ENCODE assay signal across 8 cellular contexts in genomic region chr1:91885331-91885715, GRCh38. TPM values are rescaled to one million over a fixed set of nuclear protein-coding genes. Genes with fewer than 3 reads are reported as not detected.
DNase-seq lines count a peak whose midpoint lies in the region; ATAC-seq and TF ChIP-seq lines count a peak whose summit lies in the region.

No MANE protein-coding gene starts in this region.

- H3K79me2 ChIP-seq in GM23338 (replicated peaks; ENCODE audit: insufficient read depth) (no peaks in the 10 kb centered on the region), SU-DHL-6 (ENCODE audit: insufficient read depth, low read length) (no peaks in the 10 kb centered on the region)

- H3K27ac Mint-ChIP-seq in GM23338 (no peak overlapping the region), memory B cell (no peak overlapping the region)

- peaks cover 12% of the 10 kb centered on the region for H3K4me1 Mint-ChIP-seq in GM23338
- H3K4me1 Mint-ChIP-seq in memory B cell: peaks cover 12% of the 10 kb centered on the region

- peak overlapping the region; percentile 86 for H3K4me3 Mint-ChIP-seq in GM23338
- peak overlapping the region; percentile 86 for H3K4me3 Mint-ChIP-seq in memory B cell

- peak overlapping the region; percentile 97 for H3K4me2 ChIP-seq in GM23338
- H3K4me2 ChIP-seq in SU-DHL-6 (ENCODE audit: low read depth, low read length, poor library complexity, severe bottlenecking): peak overlapping the region; percentile 68

- H2AFZ ChIP-seq in GM23338 (peak overlapping the region; percentile 99), SU-DHL-6 (ENCODE audit: low read depth, low read length, severe bottlenecking) (peak overlapping the region; percentile 86)

- H3K4me1 ChIP-seq in GM23338 (ENCODE audit: insufficient read depth): no peaks in the 10 kb centered on the region
- peaks cover 12% of the 10 kb centered on the region for H3K4me1 ChIP-seq in thymus (ENCODE audit: control insufficient read depth, insufficient read depth, low read length)

- H3K9me3 ChIP-seq in SU-DHL-6 (ENCODE audit: insufficient read depth, low read length): no peaks in the 10 kb centered on the region
- H3K9me3 ChIP-seq in thymus (ENCODE audit: control insufficient read depth): no peaks in the 10 kb centered on the region

- H3K9me2 ChIP-seq in GM23338 (ENCODE audit: insufficient read depth) (no peaks in the 10 kb centered on the region), SU-DHL-6 (replicated peaks; ENCODE audit: insufficient read depth, low read length) (no peaks in the 10 kb centered on the region)

- no peaks in the 10 kb centered on the region for H3K36me3 ChIP-seq in GM23338 (ENCODE audit: insufficient read depth)
- H3K36me3 ChIP-seq in SU-DHL-6 (ENCODE audit: low read length): no peaks in the 10 kb centered on the region
- H3K36me3 ChIP-seq in thymus (ENCODE audit: control insufficient read depth, insufficient read depth): no peaks in the 10 kb centered on the region

- H3K27me3 ChIP-seq in GM23338 (ENCODE audit: insufficient read depth) (peaks cover 43% of the 10 kb centered on the region), SU-DHL-6 (ENCODE audit: low read length) (no peaks in the 10 kb centered on the region), thymus (ENCODE audit: control insufficient read depth, insufficient read depth) (peaks cover 45% of the 10 kb centered on the region)

- ATAC-seq in GM23338: peak; percentile 2; the same call in 2 of the 3 replicates
- ATAC-seq in memory B cell (ENCODE audit: low read depth): peak; percentile 36

- H4K20me1 ChIP-seq in GM23338 (replicated peaks; ENCODE audit: insufficient read depth): no peaks in the 10 kb centered on the region
- H4K20me1 ChIP-seq in SU-DHL-6 (ENCODE audit: low read depth, low read length): no peaks in the 10 kb centered on the region

- DNase-seq in CD1c-positive myeloid dendritic cell (ENCODE audit: extremely low spot score) (peak; percentile 22), GM23338 (ENCODE audit: low spot score) (peak; percentile 11), memory B cell (ENCODE audit: low spot score in 2 of 2) (peak; percentile 0 to 19), NCI-H526 treated with DMSO at 0.1 percent for 48 hours (lab: John Stamatoyannopoulos, UW) (no peak), NCI-H1092 treated with DMSO at 0.1 percent for 48 hours (lab: John Stamatoyannopoulos, UW) (no peak)

- H3K9me3 Mint-ChIP-seq in GM23338 (no peaks in the 10 kb centered on the region), memory B cell (no peaks in the 10 kb centered on the region)

- H3K27me3 Mint-ChIP-seq in GM23338 (ENCODE audit: insufficient read depth, low read depth, poor library complexity): peaks cover 36% of the 10 kb centered on the region
- peaks cover 18% of the 10 kb centered on the region for H3K27me3 Mint-ChIP-seq in memory B cell

- no peaks in the 10 kb centered on the region for H3F3A ChIP-seq in GM23338 (replicated peaks; ENCODE audit: low read depth)
- H3F3A ChIP-seq in SU-DHL-6 (ENCODE audit: insufficient read depth): no peaks in the 10 kb centered on the region

- H3K4me3 ChIP-seq in GM23338 (peak overlapping the region; percentile 89), SU-DHL-6 (ENCODE audit: insufficient read depth, low read length, poor library complexity, severe bottlenecking) (peak overlapping the region; percentile 57), thymus (ENCODE audit: low read length) (peak overlapping the region; percentile 50)

- WGBS in thymus: under 1% methylated on average over 39 of the region's 39 CpGs

- H3K9ac ChIP-seq in SU-DHL-6 (ENCODE audit: low read length): peak overlapping the region; percentile 52

- H3K27ac ChIP-seq in GM23338 (ENCODE audit: low read depth) (no peak overlapping the region), SU-DHL-6 (ENCODE audit: low read depth, low read length) (no peak overlapping the region), cingulate gyrus (ENCODE audit: low read depth, low read length) (peak overlapping the region; percentile 72), thymus (ENCODE audit: low read depth) (peak overlapping the region; percentile 64)

- TF ChIP-seq CTCF in GM23338 (conservative IDR thresholded peaks at IDR 0.05; ENCODE audit: low read depth in 2 of 2): no peak
- TF ChIP-seq CTCF in SU-DHL-6 (IDR thresholded peaks at IDR 0.05; ENCODE audit: insufficient read depth, low read length, poor library complexity, severe bottlenecking): no peak

- no peaks in the 10 kb centered on the region; the same call in 2 of the 3 replicates for H3K36me3 Mint-ChIP-seq in GM23338 (ENCODE audit: low read depth)
- H3K36me3 Mint-ChIP-seq in memory B cell: no peaks in the 10 kb centered on the region

TF ChIP-seq in GM23338, 12 proteins besides CTCF, POLR2A, EP300 and RAD21:
- TF ChIP-seq EZH2phosphoT487 (IDR thresholded peaks at IDR 0.05; ENCODE audit: unreplicated experiment): no peak
- TF ChIP-seq REST (IDR thresholded peaks at IDR 0.05; ENCODE audit: unreplicated experiment): no peak
- no peak for TF ChIP-seq ZNF331 (CRISPR knock-in tag; IDR thresholded peaks at IDR 0.05; ENCODE audit: low read depth)
- no peak for TF ChIP-seq POLR2AphosphoS5 (IDR thresholded peaks at IDR 0.05; ENCODE audit: low read depth)
- TF ChIP-seq JUNB (IDR thresholded peaks at IDR 0.05; ENCODE audit: unreplicated experiment): no peak
- no peak for TF ChIP-seq STAT1 (IDR thresholded peaks at IDR 0.05; ENCODE audit: unreplicated experiment)
- no peak for TF ChIP-seq CREB1 (CRISPR knock-in tag; IDR thresholded peaks at IDR 0.05; ENCODE audit: low read depth)

RNA-seq across cellular contexts. Expression of gene TGFBR3, which starts 0.6 kb away (rescaled TPM):
- 2.1 and 2.9 TPM in 2 replicates for total RNA-seq in GM23338 (2014; rRNA removed; shearing (Covaris generic))
- polyA plus RNA-seq in GM23338 (2016; fragmentation: Nextera tagmentation; extraction: Ambion mirVana) (1.2 and 1.7 TPM in 2 replicates), thymus (10.1 TPM)

Comparison
In these comparisons a context has a peak if more than half of its experiments do, and no peak if none do; other contexts are left out.
1. DNase-seq: peak in CD1c-positive myeloid dendritic cell (single experiment), GM23338 (single experiment) and memory B cell (2 of 2); none in NCI-H526 treated with DMSO at 0.1 percent for 48 hours (single experiment) and NCI-H1092 treated with DMSO at 0.1 percent for 48 hours (single experiment).
2. H3K27ac ChIP-seq: peak in cingulate gyrus (single experiment) and thymus (single experiment); none in GM23338 (single experiment) and SU-DHL-6 (single experiment).
3. Peak in every context shown above with its lines, with median percentiles within 50 percentile points of each other: H3K4me3 ChIP-seq.